ENCODE assay signal across 21 cellular contexts in genomic region chr14:94738786-94739185, GRCh38. TPM values are rescaled to one million over a fixed set of nuclear protein-coding genes. Genes with fewer than 3 reads are reported as not detected.
"Had no signal": no experiment of that assay in that cellular context is flagged by ENCODE, and none has a peak within 500 bp of the region (broad histone marks: within the 10 kb centered on the region; RNA-seq: fewer than 3 reads in every experiment).

No MANE protein-coding gene starts in this region.

- H3K79me2 ChIP-seq: parathyroid adenoma had no signal

- H2AFZ ChIP-seq: parathyroid adenoma had no signal

- H3K36me3 ChIP-seq: adrenal gland, cardiac muscle cell, heart left ventricle, thyroid gland had no signal

- H3K4me1 Mint-ChIP-seq: activated CD4-positive, alpha-beta memory T cell treated with anti-CD3 and anti-CD28 coated beads, Interleukin-2, amount 10 ng/mL, durations not matched to agents 7 days and 5 days; naive thymus-derived CD8-positive, alpha-beta T cell; stimulated activated memory B cell treated with anti-CD40 and anti-IgM and Interleukin-4, amounts not matched to agents 10 μg/mL and 1 μg/mL and 100 μg/mL, for 72 hours; WTC11 had no signal

- H3K27ac ChIP-seq: adrenal gland, cardiac muscle cell, foreskin keratinocyte, heart left ventricle, parathyroid adenoma, thyroid gland had no signal

- H3K4me3 ChIP-seq: adrenal gland, cardiac muscle cell, heart left ventricle, thyroid gland had no signal

- H3K27me3 ChIP-seq: cardiac muscle cell, foreskin keratinocyte, thyroid gland had no signal

- H3K9ac ChIP-seq: parathyroid adenoma had no signal

- H3K4me1 ChIP-seq: adrenal gland, foreskin keratinocyte, heart left ventricle, parathyroid adenoma, thyroid gland had no signal

- H3K27ac Mint-ChIP-seq: activated CD4-positive, alpha-beta memory T cell treated with anti-CD3 and anti-CD28 coated beads, Interleukin-2, amount 10 ng/mL, durations not matched to agents 7 days and 5 days; naive thymus-derived CD8-positive, alpha-beta T cell; stimulated activated memory B cell treated with anti-CD40 and anti-IgM and Interleukin-4, amounts not matched to agents 10 μg/mL and 1 μg/mL and 100 μg/mL, for 72 hours; WTC11 had no signal

- H3K9me3 Mint-ChIP-seq: activated CD4-positive, alpha-beta memory T cell treated with anti-CD3 and anti-CD28 coated beads, Interleukin-2, amount 10 ng/mL, durations not matched to agents 7 days and 5 days; activated T-cell treated with anti-CD3 and anti-CD28 coated beads, Interleukin-2, amount 50 U/mL, for 4 hours; WTC11 had no signal

- ATAC-seq: activated T-cell treated with anti-CD3 and anti-CD28 coated beads, Interleukin-2, amount 50 U/mL, for 4 hours; foreskin keratinocyte; heart left ventricle; left colon; naive thymus-derived CD8-positive, alpha-beta T cell; stimulated activated memory B cell treated with anti-CD40 and anti-IgM and Interleukin-4, amounts not matched to agents 10 μg/mL and 1 μg/mL and 100 μg/mL, for 72 hours; WTC11 had no signal

- H3K4me3 Mint-ChIP-seq: activated CD4-positive, alpha-beta memory T cell treated with anti-CD3 and anti-CD28 coated beads, Interleukin-2, amount 10 ng/mL, durations not matched to agents 7 days and 5 days; activated T-cell treated with anti-CD3 and anti-CD28 coated beads, Interleukin-2, amount 50 U/mL, for 4 hours; naive thymus-derived CD8-positive, alpha-beta T cell; stimulated activated memory B cell treated with anti-CD40 and anti-IgM and Interleukin-4, amounts not matched to agents 10 μg/mL and 1 μg/mL and 100 μg/mL, for 72 hours; WTC11 had no signal

- H3K9me3 ChIP-seq: adrenal gland, heart left ventricle, thyroid gland had no signal

- DNase-seq: activated CD4-positive, alpha-beta memory T cell treated with anti-CD3 and anti-CD28 coated beads, Interleukin-2, amount 10 ng/mL, durations not matched to agents 7 days and 5 days; activated CD4-positive, alpha-beta T cell treated with anti-CD3 and anti-CD28 coated beads for 4 hours; activated effector memory CD4-positive, alpha-beta T cell treated with Interleukin-2 at 50 U/mL for 16 hours; activated naive CD4-positive, alpha-beta T cell treated with anti-CD3 and anti-CD28 coated beads, Interleukin-2, amount 50 U/mL, for 16 hours; activated T-cell treated with anti-CD3 and anti-CD28 coated beads, Interleukin-2, amount 50 U/mL, for 4 hours; adrenal gland; foreskin keratinocyte; heart left ventricle; left colon; naive thymus-derived CD8-positive, alpha-beta T cell; stimulated activated CD4-positive, alpha-beta T cell treated with anti-CD3 and anti-CD28 coated beads, Interleukin-12 subunit alpha, Interleukin-12 subunit beta, amount 100 ng/mL, for 4 hours; stimulated activated CD4-positive, alpha-beta T cell treated with anti-CD3 and anti-CD28 coated beads, Interleukin-2, amount 100 ng/mL, for 48 hours; T-helper 2 cell; thyroid gland had no signal

- H3K36me3 Mint-ChIP-seq: naive thymus-derived CD8-positive, alpha-beta T cell; stimulated activated memory B cell treated with anti-CD40 and anti-IgM and Interleukin-4, amounts not matched to agents 10 μg/mL and 1 μg/mL and 100 μg/mL, for 72 hours; WTC11 had no signal

RNA-seq across cellular contexts. Expression of gene GSC, which starts 31.1 kb away (rescaled TPM):
- total RNA-seq: activated CD4-positive, alpha-beta memory T cell treated with anti-CD3 and anti-CD28 coated beads, Interleukin-2, amount 10 ng/mL, durations not matched to agents 7 days and 5 days; activated T-cell treated with anti-CD3 and anti-CD28 coated beads, Interleukin-2, amount 50 U/mL, for 4 hours; foreskin keratinocyte; left colon; lung microvascular endothelial cell; mucosa of gallbladder; naive thymus-derived CD8-positive, alpha-beta T cell; renal cortical epithelial cell had no signal
